In the genomic region with DNA sequence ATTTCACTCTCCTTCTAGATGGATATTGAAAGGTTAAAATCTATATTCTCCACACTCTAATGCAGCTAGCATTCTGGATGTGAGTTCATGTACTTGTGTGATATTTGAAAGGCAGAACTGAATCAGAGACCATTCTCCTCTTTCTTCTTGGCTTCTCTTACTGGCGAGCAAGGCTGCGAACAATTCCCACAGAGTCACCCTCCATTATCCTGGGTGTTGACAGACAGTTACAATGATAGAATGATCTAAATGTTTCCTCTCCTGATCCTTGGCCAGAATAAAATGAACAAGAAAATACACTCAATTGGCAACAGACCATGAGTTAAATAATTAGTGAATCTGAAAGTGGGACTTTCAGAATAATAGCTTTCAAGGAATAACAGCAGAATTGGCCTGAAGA, we compare ENCODE assay signal across 16 cellular contexts.
DNase-seq lines count a peak whose midpoint lies in the region; ATAC-seq and TF ChIP-seq lines count a peak whose summit lies in the region.
"Had no signal": no experiment of that assay in that cellular context is flagged by ENCODE, and none has a peak within 500 bp of the region (broad histone marks: within the 10 kb centered on the region; RNA-seq: fewer than 3 reads in every experiment).

No MANE protein-coding gene starts in this region.

- H3K36me3 ChIP-seq in left ventricle myocardium inferior (no peaks in the 10 kb centered on the region), aorta (ENCODE audit: control insufficient read depth in 1 of 2, insufficient read depth in 2 of 2, low read length in 1 of 2) (no peaks in the 10 kb centered on the region)

- H3K27me3 ChIP-seq in left ventricle myocardium inferior (ENCODE audit: low read depth) (no peaks in the 10 kb centered on the region), aorta (ENCODE audit: control insufficient read depth in 1 of 2, insufficient read depth in 2 of 2, low read length in 1 of 2) (no peaks in the 10 kb centered on the region), foreskin keratinocyte (no peaks in the 10 kb centered on the region)

- 25 to 26% methylated on average over 2 of the region's 2 CpGs for WGBS in aorta, 2 donors

- no peaks in the 10 kb centered on the region for H3K9me3 Mint-ChIP-seq in chondrocyte (ENCODE audit: low read depth)
- H3K9me3 Mint-ChIP-seq: IgD-negative memory B cell had no signal

- H3K4me1 ChIP-seq in left ventricle myocardium inferior (peaks cover 18% of the 10 kb centered on the region), aorta (ENCODE audit: control insufficient read depth in 1 of 2, insufficient read depth in 2 of 2, low read length in 2 of 2) (no peaks in the 10 kb centered on the region), foreskin keratinocyte (peaks cover 10% of the 10 kb centered on the region)

- H3K27ac ChIP-seq in left ventricle myocardium inferior (replicated peaks) = peak overlapping the region; percentile 44
- H3K27ac ChIP-seq in aorta (ENCODE audit: low read depth in 1 of 2, low read length in 2 of 2) = peak overlapping the region in 1 of 2 donors; percentile 14
- H3K27ac ChIP-seq in foreskin keratinocyte = no peak overlapping the region
- H3K27ac ChIP-seq: KMS-11, PC-9 had no signal

- H3K9me3 ChIP-seq in left ventricle myocardium inferior (replicated peaks) (no peaks in the 10 kb centered on the region), aorta (ENCODE audit: control insufficient read depth, low read length) (no peaks in the 10 kb centered on the region)

- peak overlapping the region; percentile 57 for H3K27ac Mint-ChIP-seq in chondrocyte (ENCODE audit: unreplicated experiment)
- H3K27ac Mint-ChIP-seq: IgD-negative memory B cell had no signal

- intact Hi-C loops in Right ventricle myocardium inferior (cut with DNase I) = loop anchor here (2.0 to 10.0 kb wide), 7 partner anchors 93 to 1193 kb away; no protein-coding TSS in a partner anchor
- intact Hi-C loops in cardiac septum (cut with DNase I) = loop anchor here (5.0 to 10.0 kb wide), 4 partner anchors 171 to 721 kb away; a partner anchor contains a TSS
- intact Hi-C loops in left ventricle myocardium inferior (cut with micrococcal nuclease) = loop anchor here (10.0 kb wide), 3 partner anchors 241 to 711 kb away; no protein-coding TSS in a partner anchor
- intact Hi-C loops in aorta (cut with DNase I) = loop anchor here (5.0 to 10.0 kb wide), 3 partner anchors 241 to 713 kb away; no protein-coding TSS in a partner anchor

- DNase-seq in Right ventricle myocardium inferior (ENCODE audit: missing footprints) (no peak), cardiac septum (ENCODE audit: low spot score) (no peak), chondrocyte (ENCODE audit: low spot score) (no peak), left ventricle myocardium inferior (no peak), aorta (no peak), foreskin keratinocyte (no peak), NCI-H1930 (lab: John Stamatoyannopoulos, UW) (no peak), NCI-H2227 (lab: John Stamatoyannopoulos, UW; ENCODE audit: unreplicated experiment) (no peak)
- DNase-seq: Calu3; HCEC 1CT; NCI-H1048; NCI-H524; NK-92 treated with Interleukin-12 subunit alpha and Interleukin-12 subunit beta, amount 100 ng/mL, for 24 hours; PC-9 had no signal

- H3K4me3 ChIP-seq in left ventricle myocardium inferior (no peak overlapping the region), aorta (ENCODE audit: low read length in 2 of 2) (no peak overlapping the region)
- H3K4me3 ChIP-seq: PC-9 had no signal

- TF ChIP-seq CTCF in chondrocyte (IDR thresholded peaks at IDR 0.05) (no peak), left ventricle myocardium inferior (IDR thresholded peaks at IDR 0.05; ENCODE audit: borderline replicate concordance) (no peak), foreskin keratinocyte (conservative IDR thresholded peaks at IDR 0.05) (no peak)

- H3K4me3 Mint-ChIP-seq in chondrocyte (ENCODE audit: unreplicated experiment) = no peak overlapping the region
- H3K4me3 Mint-ChIP-seq: IgD-negative memory B cell had no signal

- peak; percentile 62 for ATAC-seq in Right ventricle myocardium inferior
- ATAC-seq in aorta (ENCODE audit: low FRiP score) = peak; percentile 35
- no peak for ATAC-seq in foreskin keratinocyte

- H3K36me3 Mint-ChIP-seq in chondrocyte (ENCODE audit: low read depth) = no peaks in the 10 kb centered on the region
- H3K36me3 Mint-ChIP-seq: IgD-negative memory B cell had no signal

- peaks cover 36% of the 10 kb centered on the region for H3K4me1 Mint-ChIP-seq in chondrocyte (ENCODE audit: low read depth)
- H3K4me1 Mint-ChIP-seq: IgD-negative memory B cell had no signal

- no peaks in the 10 kb centered on the region for H3K27me3 Mint-ChIP-seq in chondrocyte (ENCODE audit: low read depth)
